Comparison of ENCODE assay signal across 1 cellular context in the genomic region with DNA sequence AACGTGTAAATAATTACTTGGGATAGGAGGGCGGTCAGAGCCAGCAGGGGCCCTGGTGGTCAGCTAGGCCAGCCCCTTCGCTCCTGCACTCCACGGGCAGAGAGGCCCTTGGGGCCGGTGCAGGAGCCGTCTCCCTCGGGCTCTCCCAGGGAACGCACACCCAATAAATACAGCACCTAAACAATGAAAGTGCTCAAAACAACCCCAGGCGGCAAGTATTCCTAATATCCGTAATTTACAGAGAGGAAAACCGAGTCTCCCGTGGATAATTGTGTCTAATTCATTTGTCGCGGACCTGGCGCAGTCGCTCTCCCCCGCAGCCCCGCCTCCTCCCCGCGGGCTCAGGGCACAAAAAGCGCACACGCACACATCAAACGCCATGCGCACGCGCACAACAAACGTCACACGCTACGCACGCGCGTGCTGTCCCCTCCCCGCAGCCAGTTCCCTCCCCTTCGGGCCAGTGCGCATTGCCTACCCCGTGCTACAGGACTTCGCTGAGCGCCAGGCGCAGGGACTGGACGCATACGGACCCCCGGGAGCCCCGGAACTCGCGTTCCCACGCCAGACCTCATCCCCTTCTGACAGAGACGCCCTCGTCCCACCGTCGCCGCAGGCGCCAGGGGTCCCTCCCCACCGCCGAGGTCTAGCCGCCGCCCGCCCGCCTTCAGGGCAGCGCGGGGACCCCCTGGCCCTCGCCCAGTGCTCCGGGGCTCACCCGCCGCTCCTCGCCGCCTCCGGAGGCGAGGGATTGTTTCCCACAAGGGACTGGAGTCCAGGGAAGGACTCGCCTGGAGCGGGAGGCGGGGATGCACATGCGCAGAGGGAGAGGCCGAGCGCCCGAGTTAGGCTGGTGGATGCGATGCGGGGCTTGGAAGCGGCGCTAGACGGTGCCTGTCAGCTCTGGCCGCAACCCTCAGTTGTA.
TF ChIP-seq lines count a peak whose summit lies in the region.

A gene (minus strand): TSS at position 324 of the 925 bp plus-strand sequence. CDS start 1,300 bp downstream, outside the sequence.

TF ChIP-seq in GM12878, 131 proteins besides CTCF, POLR2A, EP300 and RAD21 (continued from another document):
- TF ChIP-seq, protein P1, sequence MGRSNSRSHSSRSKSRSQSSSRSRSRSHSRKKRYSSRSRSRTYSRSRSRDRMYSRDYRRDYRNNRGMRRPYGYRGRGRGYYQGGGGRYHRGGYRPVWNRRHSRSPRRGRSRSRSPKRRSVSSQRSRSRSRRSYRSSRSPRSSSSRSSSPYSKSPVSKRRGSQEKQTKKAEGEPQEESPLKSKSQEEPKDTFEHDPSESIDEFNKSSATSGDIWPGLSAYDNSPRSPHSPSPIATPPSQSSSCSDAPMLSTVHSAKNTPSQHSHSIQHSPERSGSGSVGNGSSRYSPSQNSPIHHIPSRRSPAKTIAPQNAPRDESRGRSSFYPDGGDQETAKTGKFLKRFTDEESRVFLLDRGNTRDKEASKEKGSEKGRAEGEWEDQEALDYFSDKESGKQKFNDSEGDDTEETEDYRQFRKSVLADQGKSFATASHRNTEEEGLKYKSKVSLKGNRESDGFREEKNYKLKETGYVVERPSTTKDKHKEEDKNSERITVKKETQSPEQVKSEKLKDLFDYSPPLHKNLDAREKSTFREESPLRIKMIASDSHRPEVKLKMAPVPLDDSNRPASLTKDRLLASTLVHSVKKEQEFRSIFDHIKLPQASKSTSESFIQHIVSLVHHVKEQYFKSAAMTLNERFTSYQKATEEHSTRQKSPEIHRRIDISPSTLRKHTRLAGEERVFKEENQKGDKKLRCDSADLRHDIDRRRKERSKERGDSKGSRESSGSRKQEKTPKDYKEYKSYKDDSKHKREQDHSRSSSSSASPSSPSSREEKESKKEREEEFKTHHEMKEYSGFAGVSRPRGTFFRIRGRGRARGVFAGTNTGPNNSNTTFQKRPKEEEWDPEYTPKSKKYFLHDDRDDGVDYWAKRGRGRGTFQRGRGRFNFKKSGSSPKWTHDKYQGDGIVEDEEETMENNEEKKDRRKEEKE (IDR thresholded peaks at IDR 0.05): no peak
- TF ChIP-seq GABPA (IDR thresholded peaks at IDR 0.05; ENCODE audit: low read depth): no peak
- TF ChIP-seq, protein P2, sequence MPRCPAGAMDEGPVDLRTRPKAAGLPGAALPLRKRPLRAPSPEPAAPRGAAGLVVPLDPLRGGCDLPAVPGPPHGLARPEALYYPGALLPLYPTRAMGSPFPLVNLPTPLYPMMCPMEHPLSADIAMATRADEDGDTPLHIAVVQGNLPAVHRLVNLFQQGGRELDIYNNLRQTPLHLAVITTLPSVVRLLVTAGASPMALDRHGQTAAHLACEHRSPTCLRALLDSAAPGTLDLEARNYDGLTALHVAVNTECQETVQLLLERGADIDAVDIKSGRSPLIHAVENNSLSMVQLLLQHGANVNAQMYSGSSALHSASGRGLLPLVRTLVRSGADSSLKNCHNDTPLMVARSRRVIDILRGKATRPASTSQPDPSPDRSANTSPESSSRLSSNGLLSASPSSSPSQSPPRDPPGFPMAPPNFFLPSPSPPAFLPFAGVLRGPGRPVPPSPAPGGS (IDR thresholded peaks at IDR 0.05; ENCODE audit: borderline replicate concordance, insufficient read depth, low read depth, low read length, poor library complexity, severe bottlenecking): no peak
- TF ChIP-seq NBN (IDR thresholded peaks at IDR 0.05): no peak
- no peak for TF ChIP-seq FOXK2 (IDR thresholded peaks at IDR 0.05)
- TF ChIP-seq ZNF24 (IDR thresholded peaks at IDR 0.05): no peak
- TF ChIP-seq ZSCAN29 (IDR thresholded peaks at IDR 0.05): no peak
- TF ChIP-seq MEF2B (IDR thresholded peaks at IDR 0.05; ENCODE audit: partially characterized antibody, poor library complexity, severe bottlenecking): no peak
- peak; percentile 57 for TF ChIP-seq DPF2 (IDR thresholded peaks at IDR 0.05)
- peak; percentile 95 for TF ChIP-seq NRF1 (conservative IDR thresholded peaks at IDR 0.05; ENCODE audit: low read depth, low read length)
- TF ChIP-seq, protein P3, sequence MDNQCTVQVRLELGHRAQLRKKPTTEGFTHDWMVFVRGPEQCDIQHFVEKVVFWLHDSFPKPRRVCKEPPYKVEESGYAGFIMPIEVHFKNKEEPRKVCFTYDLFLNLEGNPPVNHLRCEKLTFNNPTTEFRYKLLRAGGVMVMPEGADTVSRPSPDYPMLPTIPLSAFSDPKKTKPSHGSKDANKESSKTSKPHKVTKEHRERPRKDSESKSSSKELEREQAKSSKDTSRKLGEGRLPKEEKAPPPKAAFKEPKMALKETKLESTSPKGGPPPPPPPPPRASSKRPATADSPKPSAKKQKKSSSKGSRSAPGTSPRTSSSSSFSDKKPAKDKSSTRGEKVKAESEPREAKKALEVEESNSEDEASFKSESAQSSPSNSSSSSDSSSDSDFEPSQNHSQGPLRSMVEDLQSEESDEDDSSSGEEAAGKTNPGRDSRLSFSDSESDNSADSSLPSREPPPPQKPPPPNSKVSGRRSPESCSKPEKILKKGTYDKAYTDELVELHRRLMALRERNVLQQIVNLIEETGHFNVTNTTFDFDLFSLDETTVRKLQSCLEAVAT (IDR thresholded peaks at IDR 0.05): 0 out of 2 replicates have a peak, but pooled peaks have one; percentile 18
- TF ChIP-seq, protein P4, sequence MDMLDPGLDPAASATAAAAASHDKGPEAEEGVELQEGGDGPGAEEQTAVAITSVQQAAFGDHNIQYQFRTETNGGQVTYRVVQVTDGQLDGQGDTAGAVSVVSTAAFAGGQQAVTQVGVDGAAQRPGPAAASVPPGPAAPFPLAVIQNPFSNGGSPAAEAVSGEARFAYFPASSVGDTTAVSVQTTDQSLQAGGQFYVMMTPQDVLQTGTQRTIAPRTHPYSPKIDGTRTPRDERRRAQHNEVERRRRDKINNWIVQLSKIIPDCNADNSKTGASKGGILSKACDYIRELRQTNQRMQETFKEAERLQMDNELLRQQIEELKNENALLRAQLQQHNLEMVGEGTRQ (IDR thresholded peaks at IDR 0.05; ENCODE audit: borderline replicate concordance, low read depth, low read length): no peak
- no peak for TF ChIP-seq CBX3 (IDR thresholded peaks at IDR 0.05; ENCODE audit: borderline replicate concordance, low read depth)
- TF ChIP-seq, protein P5, sequence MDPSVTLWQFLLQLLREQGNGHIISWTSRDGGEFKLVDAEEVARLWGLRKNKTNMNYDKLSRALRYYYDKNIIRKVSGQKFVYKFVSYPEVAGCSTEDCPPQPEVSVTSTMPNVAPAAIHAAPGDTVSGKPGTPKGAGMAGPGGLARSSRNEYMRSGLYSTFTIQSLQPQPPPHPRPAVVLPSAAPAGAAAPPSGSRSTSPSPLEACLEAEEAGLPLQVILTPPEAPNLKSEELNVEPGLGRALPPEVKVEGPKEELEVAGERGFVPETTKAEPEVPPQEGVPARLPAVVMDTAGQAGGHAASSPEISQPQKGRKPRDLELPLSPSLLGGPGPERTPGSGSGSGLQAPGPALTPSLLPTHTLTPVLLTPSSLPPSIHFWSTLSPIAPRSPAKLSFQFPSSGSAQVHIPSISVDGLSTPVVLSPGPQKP (IDR thresholded peaks at IDR 0.05; ENCODE audit: low read depth, low read length): 0 out of 2 replicates have a peak, but pooled peaks have one; percentile 13
- TF ChIP-seq LARP7 (IDR thresholded peaks at IDR 0.05): no peak; the same call in 1 of the 2 replicates
- peak; percentile 49 for TF ChIP-seq SP1 (IDR thresholded peaks at IDR 0.05; ENCODE audit: low read depth, low read length)
- peak; percentile 76; the same call in 1 of the 2 replicates for TF ChIP-seq CHD2 (IDR thresholded peaks at IDR 0.05; ENCODE audit: borderline replicate concordance, low read depth, low read length)
- TF ChIP-seq ZNF217 (IDR thresholded peaks at IDR 0.05): no peak
- TF ChIP-seq BACH1 (IDR thresholded peaks at IDR 0.05; ENCODE audit: borderline replicate concordance): no peak
- TF ChIP-seq MXI1 (IDR thresholded peaks at IDR 0.05; ENCODE audit: low read depth, low read length): peak; percentile 93
- TF ChIP-seq BMI1 (IDR thresholded peaks at IDR 0.05; ENCODE audit: borderline replicate concordance): no peak
- TF ChIP-seq ZNF384 (IDR thresholded peaks at IDR 0.05; ENCODE audit: borderline replicate concordance, low read depth, low read length): 0 out of 2 replicates have a peak, but pooled peaks have one; percentile 8
- TF ChIP-seq, protein P6, sequence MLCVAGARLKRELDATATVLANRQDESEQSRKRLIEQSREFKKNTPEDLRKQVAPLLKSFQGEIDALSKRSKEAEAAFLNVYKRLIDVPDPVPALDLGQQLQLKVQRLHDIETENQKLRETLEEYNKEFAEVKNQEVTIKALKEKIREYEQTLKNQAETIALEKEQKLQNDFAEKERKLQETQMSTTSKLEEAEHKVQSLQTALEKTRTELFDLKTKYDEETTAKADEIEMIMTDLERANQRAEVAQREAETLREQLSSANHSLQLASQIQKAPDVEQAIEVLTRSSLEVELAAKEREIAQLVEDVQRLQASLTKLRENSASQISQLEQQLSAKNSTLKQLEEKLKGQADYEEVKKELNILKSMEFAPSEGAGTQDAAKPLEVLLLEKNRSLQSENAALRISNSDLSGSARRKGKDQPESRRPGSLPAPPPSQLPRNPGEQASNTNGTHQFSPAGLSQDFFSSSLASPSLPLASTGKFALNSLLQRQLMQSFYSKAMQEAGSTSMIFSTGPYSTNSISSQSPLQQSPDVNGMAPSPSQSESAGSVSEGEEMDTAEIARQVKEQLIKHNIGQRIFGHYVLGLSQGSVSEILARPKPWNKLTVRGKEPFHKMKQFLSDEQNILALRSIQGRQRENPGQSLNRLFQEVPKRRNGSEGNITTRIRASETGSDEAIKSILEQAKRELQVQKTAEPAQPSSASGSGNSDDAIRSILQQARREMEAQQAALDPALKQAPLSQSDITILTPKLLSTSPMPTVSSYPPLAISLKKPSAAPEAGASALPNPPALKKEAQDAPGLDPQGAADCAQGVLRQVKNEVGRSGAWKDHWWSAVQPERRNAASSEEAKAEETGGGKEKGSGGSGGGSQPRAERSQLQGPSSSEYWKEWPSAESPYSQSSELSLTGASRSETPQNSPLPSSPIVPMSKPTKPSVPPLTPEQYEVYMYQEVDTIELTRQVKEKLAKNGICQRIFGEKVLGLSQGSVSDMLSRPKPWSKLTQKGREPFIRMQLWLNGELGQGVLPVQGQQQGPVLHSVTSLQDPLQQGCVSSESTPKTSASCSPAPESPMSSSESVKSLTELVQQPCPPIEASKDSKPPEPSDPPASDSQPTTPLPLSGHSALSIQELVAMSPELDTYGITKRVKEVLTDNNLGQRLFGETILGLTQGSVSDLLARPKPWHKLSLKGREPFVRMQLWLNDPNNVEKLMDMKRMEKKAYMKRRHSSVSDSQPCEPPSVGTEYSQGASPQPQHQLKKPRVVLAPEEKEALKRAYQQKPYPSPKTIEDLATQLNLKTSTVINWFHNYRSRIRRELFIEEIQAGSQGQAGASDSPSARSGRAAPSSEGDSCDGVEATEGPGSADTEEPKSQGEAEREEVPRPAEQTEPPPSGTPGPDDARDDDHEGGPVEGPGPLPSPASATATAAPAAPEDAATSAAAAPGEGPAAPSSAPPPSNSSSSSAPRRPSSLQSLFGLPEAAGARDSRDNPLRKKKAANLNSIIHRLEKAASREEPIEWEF (IDR thresholded peaks at IDR 0.05; ENCODE audit: insufficient replicate concordance, low read depth, low read length): no peak
- no peak for TF ChIP-seq MYC (IDR thresholded peaks at IDR 0.05; ENCODE audit: insufficient read depth, insufficient read length, insufficient replicate concordance, low read length, severe bottlenecking)
- TF ChIP-seq POU2F2 (IDR thresholded peaks at IDR 0.05; ENCODE audit: borderline replicate concordance, low read depth, low read length): peak; percentile 81; the same call in 2 of the 3 replicates
- 0 out of 2 replicates have a peak, but pooled peaks have one; percentile 26 for TF ChIP-seq MTA2 (IDR thresholded peaks at IDR 0.05; ENCODE audit: low read depth)
- TF ChIP-seq TCF3 (IDR thresholded peaks at IDR 0.05; ENCODE audit: borderline replicate concordance, insufficient read depth, low read depth, low read length): 0 out of 2 replicates have a peak, but pooled peaks have one; percentile 62
- 0 out of 2 replicates have a peak, but pooled peaks have one; percentile 54 for TF ChIP-seq HDGF (IDR thresholded peaks at IDR 0.05)
- TF ChIP-seq PAX5 (IDR thresholded peaks at IDR 0.05; ENCODE audit: borderline replicate concordance, low read depth, low read length): peak; percentile 68; the same call in 1 of the 2 replicates
- TF ChIP-seq SRF (IDR thresholded peaks at IDR 0.05; ENCODE audit: low read depth in 2 of 2, low read length in 2 of 2): no peak
- no peak for TF ChIP-seq SMAD1 (IDR thresholded peaks at IDR 0.05; ENCODE audit: low read depth, partially characterized antibody)
- TF ChIP-seq MEF2A (IDR thresholded peaks at IDR 0.05; ENCODE audit: insufficient read depth, low read depth, low read length): no peak
- TF ChIP-seq RB1 (IDR thresholded peaks at IDR 0.05; ENCODE audit: borderline replicate concordance): peak; percentile 50; the same call in 1 of the 2 replicates
